In the genomic region with DNA sequence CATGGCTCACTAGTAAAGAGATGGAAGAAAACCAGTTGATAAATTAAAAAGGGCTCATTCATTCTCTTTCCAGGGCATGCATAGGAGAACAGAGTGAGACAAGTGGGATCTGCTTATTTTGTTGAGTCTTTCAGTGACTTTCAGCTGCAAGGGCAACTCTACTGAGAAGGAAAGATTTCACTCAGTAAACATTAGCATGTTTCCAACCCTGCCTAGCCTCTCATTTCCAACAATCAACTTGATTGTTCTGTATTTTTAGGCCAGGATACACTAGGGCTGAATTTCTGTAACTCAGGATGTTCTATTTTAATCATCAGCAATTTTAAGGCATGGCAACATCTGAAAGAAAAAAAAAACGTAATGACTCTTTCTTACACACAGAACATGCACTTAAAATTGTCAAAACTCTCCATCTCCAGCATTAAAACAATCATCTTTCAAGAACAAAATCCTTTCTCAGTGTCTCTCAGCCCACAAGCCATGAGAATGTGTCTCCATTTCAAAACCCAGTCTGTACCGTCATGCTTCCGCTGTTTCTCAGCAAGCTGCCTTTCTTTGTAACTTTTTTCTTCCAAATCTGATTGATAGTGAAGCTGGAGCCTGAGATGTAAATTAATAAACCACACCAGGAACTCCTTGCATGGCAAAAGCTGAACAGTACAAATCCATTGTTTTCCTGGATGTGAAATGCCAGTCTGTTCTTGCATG, we compare ENCODE assay signal across 11 cellular contexts.
DNase-seq lines count a peak whose midpoint lies in the region; ATAC-seq, FAIRE-seq and TF ChIP-seq lines count a peak whose summit lies in the region.
"Had no signal": no experiment of that assay in that cellular context is flagged by ENCODE, and none has a peak within 500 bp of the region (broad histone marks: within the 10 kb centered on the region; RNA-seq: fewer than 3 reads in every experiment).

No MANE protein-coding gene starts in this region.

- H3K36me3 Mint-ChIP-seq in Calu3 (ENCODE audit: insufficient read depth, unreplicated experiment) = peaks cover 98% of the 10 kb centered on the region

- FAIRE-seq in A549 (lab: Jason Lieb, UNC) = no peak
- FAIRE-seq: D721Med had no signal

- no peak for TF ChIP-seq EP300 in A549 (IDR thresholded peaks at IDR 0.05)

- H3K4me3 ChIP-seq in A549 (no peak overlapping the region), brain microvascular endothelial cell (ENCODE audit: low read depth, low read length) (no peak overlapping the region), muscle layer of duodenum (ENCODE audit: low read depth in 1 of 2, low read length in 2 of 2) (no peak overlapping the region)

- H3K4me3 Mint-ChIP-seq in Calu3 (ENCODE audit: low read depth, unreplicated experiment) = no peak overlapping the region
- H3K4me3 Mint-ChIP-seq: activated naive CD4-positive, alpha-beta T cell treated with anti-CD3 and anti-CD28 coated beads, Interleukin-2, amount 10 ng/mL, durations not matched to agents 7 days and 5 days had no signal

- H3K36me3 ChIP-seq in brain microvascular endothelial cell (replicated peaks) (peaks cover 89% of the 10 kb centered on the region), muscle layer of duodenum (ENCODE audit: control insufficient read depth in 1 of 2, insufficient read depth in 2 of 2, low read length in 2 of 2) (peaks cover 57 to 64% of the 10 kb centered on the region in 2 donors)

- H3K9me3 ChIP-seq in A549 = no peaks in the 10 kb centered on the region
- H3K9me3 ChIP-seq in muscle layer of duodenum (ENCODE audit: control insufficient read depth in 1 of 2, low read length in 2 of 2) = no peaks in the 10 kb centered on the region

- H3K27me3 Mint-ChIP-seq in Calu3 (ENCODE audit: unreplicated experiment) = no peaks in the 10 kb centered on the region
- H3K27me3 Mint-ChIP-seq: activated naive CD4-positive, alpha-beta T cell treated with anti-CD3 and anti-CD28 coated beads, Interleukin-2, amount 10 ng/mL, durations not matched to agents 7 days and 5 days had no signal

- peak overlapping the region; percentile 78 for H3K27ac Mint-ChIP-seq in Calu3 (ENCODE audit: unreplicated experiment)

- CTCF ChIA-PET in A549 (lab: Yijun Ruan, JAX) (interaction anchor here (1.0 to 11.4 kb wide), 4 partner anchors 9 to 126 kb away, joined by 3 to 185 read pairs (median 4); no protein-coding TSS in a partner anchor), Calu3 (lab: Charles Lee) (interaction anchor here (0.7 to 0.9 kb wide), 2 partner anchors 32 to 165 kb away, joined by 3 to 4 read pairs; no protein-coding TSS in a partner anchor)

- in situ Hi-C loops in brain microvascular endothelial cell (cut with HindIII; ENCODE audit: low pct_ligation_motif_present, low sequenced_read_pairs) = no loop called here

- ATAC-seq in A549 = no peak
- no peak for ATAC-seq in HG03442 (IDR thresholded peaks at IDR 0.05; ENCODE audit: unreplicated experiment)
- ATAC-seq in HG03159 (IDR thresholded peaks at IDR 0.05; ENCODE audit: unreplicated experiment) = no peak

- H3K9me3 Mint-ChIP-seq in Calu3 (ENCODE audit: low read depth, unreplicated experiment) = no peaks in the 10 kb centered on the region
- H3K9me3 Mint-ChIP-seq: activated naive CD4-positive, alpha-beta T cell treated with anti-CD3 and anti-CD28 coated beads, Interleukin-2, amount 10 ng/mL, durations not matched to agents 7 days and 5 days had no signal

- DNase-seq in A549 (ENCODE audit: low read depth in 1 of 2, low spot score in 1 of 2) (no peak), Calu3 (no peak), brain microvascular endothelial cell (no peak), NCI-H2227 treated with DMSO at 0.1 percent for 48 hours (lab: John Stamatoyannopoulos, UW) (no peak), AG08396 (ENCODE audit: low spot score) (no peak)
- DNase-seq: activated naive CD4-positive, alpha-beta T cell treated with anti-CD3 and anti-CD28 coated beads, Interleukin-2, amount 10 ng/mL, durations not matched to agents 7 days and 5 days; islet precursor cell had no signal

- 80% methylated on average over 3 of the region's 3 CpGs for WGBS in A549 (ENCODE audit: missing lambda C conversion rate)

- peaks cover 59% of the 10 kb centered on the region for H3K4me1 Mint-ChIP-seq in Calu3 (ENCODE audit: low read depth, unreplicated experiment)

- no TSS peak for BruUV-seq in Calu3 (replicated peaks; lab: Mats Ljungman, UMichigan)

- H3K4me2 ChIP-seq in A549 = peak overlapping the region; percentile 7; the same call in 1 of the 3 replicates

- no peak for TF ChIP-seq RAD21 in A549 (conservative IDR thresholded peaks at IDR 0.05 in 1 of 2, IDR thresholded peaks at IDR 0.05 in 1 of 2)

- H3K4me1 ChIP-seq in A549 (peaks cover 99% of the 10 kb centered on the region), muscle layer of duodenum (ENCODE audit: control insufficient read depth in 1 of 2, insufficient read depth in 2 of 2, low read length in 2 of 2) (peaks cover 13 to 27% of the 10 kb centered on the region in 2 donors)

- H3K27ac ChIP-seq in A549 (peak overlapping the region; percentile 94; a peak in 5 of 6 replicates), brain microvascular endothelial cell (peak overlapping the region; percentile 13), muscle layer of duodenum (ENCODE audit: low read length) (peak overlapping the region; percentile 3)

- TF ChIP-seq POLR2A in A549 (IDR thresholded peaks at IDR 0.05; ENCODE audit: low read length) = no peak

- no peak for TF ChIP-seq CTCF in A549 (IDR thresholded peaks at IDR 0.05)
- no peak for TF ChIP-seq CTCF in Calu3 (IDR thresholded peaks at IDR 0.05; ENCODE audit: unreplicated experiment)
- no peak for TF ChIP-seq CTCF in brain microvascular endothelial cell (IDR thresholded peaks at IDR 0.05; ENCODE audit: low read depth, low read length, missing control alignments)

- POLR2A ChIA-PET in A549 (lab: Yijun Ruan, JAX) = no interaction called here

- no peaks in the 10 kb centered on the region for H3K27me3 ChIP-seq in brain microvascular endothelial cell (replicated peaks)
- H3K27me3 ChIP-seq in muscle layer of duodenum (ENCODE audit: low read depth, low read length) = no peaks in the 10 kb centered on the region

- intact Hi-C loops in Calu3 (cut with micrococcal nuclease; ENCODE audit: unreplicated experiment) = no loop called here

TF ChIP-seq in A549, 52 proteins besides CTCF, POLR2A, EP300 and RAD21:
- TF ChIP-seq CHD2 (IDR thresholded peaks at IDR 0.05; ENCODE audit: low read length, partially characterized antibody) (no peak), POLR2AphosphoS2 (conservative IDR thresholded peaks at IDR 0.05; ENCODE audit: low read length) (peak; percentile 58), MAFK (IDR thresholded peaks at IDR 0.05; ENCODE audit: partially characterized antibody) (peak; percentile 3)

Comparison
In these comparisons a context has a peak if more than half of its experiments do, and no peak if none do; other contexts are left out.
1. H3K27ac ChIP-seq: peak in every context shown above with its lines; median percentile 94 in A549; 13 in brain microvascular endothelial cell; 3 in muscle layer of duodenum.